Comparison of ENCODE assay signal across 8 cellular contexts in the genomic region with DNA sequence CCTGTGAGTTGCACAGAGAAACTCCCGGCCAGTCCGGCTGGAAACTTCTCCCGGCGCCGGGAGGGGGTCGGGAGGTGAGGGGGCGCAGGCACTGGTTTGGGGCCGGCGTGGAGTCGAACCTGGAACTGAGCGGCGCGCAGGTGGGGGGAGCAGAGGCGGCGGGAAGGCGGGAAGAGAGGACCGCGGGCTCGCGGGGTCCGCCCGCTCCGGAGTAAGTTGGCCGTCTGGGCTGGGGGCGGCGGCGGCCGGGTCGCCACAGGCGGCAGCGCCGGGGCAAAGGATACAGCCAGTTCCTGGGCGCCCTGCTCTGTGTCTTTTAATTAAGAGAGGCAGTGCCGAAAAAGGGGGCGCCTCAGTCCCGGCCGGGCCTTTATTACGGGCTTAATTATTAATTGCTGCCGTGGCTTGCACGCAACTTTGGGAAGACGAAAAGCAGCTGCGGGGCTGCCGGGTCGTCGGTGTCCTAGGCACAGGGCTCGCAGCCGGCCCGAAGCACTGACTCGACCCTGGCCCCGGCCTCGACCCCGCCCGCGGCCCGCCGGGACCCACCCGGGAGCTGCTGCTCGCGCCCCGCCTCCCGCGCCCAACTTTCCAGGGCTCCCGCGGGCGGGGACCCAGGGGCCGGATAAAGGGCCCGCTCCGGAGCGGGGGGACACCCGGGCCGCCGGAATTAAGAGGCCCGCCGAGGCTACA. TPM values are rescaled to one million over a fixed set of nuclear protein-coding genes. Genes with fewer than 3 reads are reported as not detected.
DNase-seq lines count a peak whose midpoint lies in the region; ATAC-seq and TF ChIP-seq lines count a peak whose summit lies in the region.

No MANE protein-coding gene starts in this region.

- CTCF ChIA-PET in T-cell (lab: Charles Lee), result no interaction called here

- no peaks in the 10 kb centered on the region for H3K9me3 Mint-ChIP-seq in T-cell

- intact Hi-C loops in prostate gland (cut with DNase I), result no loop called here

- no peaks in the 10 kb centered on the region for H3K36me3 ChIP-seq in gastroesophageal sphincter
- H3K36me3 ChIP-seq in prostate gland, result no peaks in the 10 kb centered on the region

- no peak overlapping the region for H3K27ac Mint-ChIP-seq in T-cell

- peak overlapping the region; percentile 86 to 90 (median 86) for H3K4me3 Mint-ChIP-seq in T-cell

- WGBS in gastroesophageal sphincter (ENCODE audit: low coverage in 1 of 2), 2 donors, result no CpG with 5 or more reads among the region's 74 CpGs
- WGBS in prostate gland, result under 1% methylated on average over 74 of the region's 74 CpGs

- H3K27me3 Mint-ChIP-seq in T-cell, result peaks cover 60 to 61% of the 10 kb centered on the region in 2 donors

- peaks cover 9 to 14% (median 12%) of the 10 kb centered on the region in 3 donors for H3K4me1 Mint-ChIP-seq in T-cell

- DNase-seq in T-cell (peak in 1 of 34 experiments; percentile 4), prostate gland (ENCODE audit: low spot score) (no peak), amniotic stem cell (lab: John Stamatoyannopoulos, UW) (no peak), NCI-H128 (lab: John Stamatoyannopoulos, UW; ENCODE audit: unreplicated experiment) (no peak), EL (no peak)

- peak overlapping the region in 2 of 4 donors; percentile 2 to 51 for H3K27ac ChIP-seq in gastroesophageal sphincter
- peak overlapping the region; percentile 20 to 66 for H3K27ac ChIP-seq in prostate gland

- no peak for TF ChIP-seq EP300 in gastroesophageal sphincter (IDR thresholded peaks at IDR 0.05)

- TF ChIP-seq CTCF in gastroesophageal sphincter (IDR thresholded peaks at IDR 0.05) (no peak), prostate gland (IDR thresholded peaks at IDR 0.05) (no peak)

- no peaks in the 10 kb centered on the region for H3K9me3 ChIP-seq in gastroesophageal sphincter
- no peaks in the 10 kb centered on the region for H3K9me3 ChIP-seq in prostate gland

- TF ChIP-seq POLR2A in gastroesophageal sphincter (IDR thresholded peaks at IDR 0.05) (no peak), prostate gland (IDR thresholded peaks at IDR 0.05) (no peak)

- peaks cover 96% of the 10 kb centered on the region for H3K27me3 ChIP-seq in gastroesophageal sphincter
- no peaks in the 10 kb centered on the region for H3K27me3 ChIP-seq in prostate gland (replicated peaks; ENCODE audit: insufficient read depth)

- peaks cover 0 to 48% (median 20%) of the 10 kb centered on the region in 3 donors for H3K4me1 ChIP-seq in gastroesophageal sphincter
- H3K4me1 ChIP-seq in prostate gland (replicated peaks), result peaks cover 11% of the 10 kb centered on the region

- H3K4me3 ChIP-seq in GM08714 (ENCODE audit: low read length) (peak overlapping the region; percentile 64), gastroesophageal sphincter (peak overlapping the region; percentile 51 to 76), prostate gland (peak overlapping the region; percentile 53 to 57)

- POLR2A ChIA-PET in T-cell (lab: Charles Lee), result interaction anchor here in 1 of 2 donors (0.6 kb wide), 1 partner anchor 19 kb away, joined by 4 read pairs; no protein-coding TSS in a partner anchor

- no peaks in the 10 kb centered on the region for H3K36me3 Mint-ChIP-seq in T-cell

- ATAC-seq in T-cell (replicated peaks in 1 of 4) (no peak), gastroesophageal sphincter (no peak), GM18502 (IDR thresholded peaks at IDR 0.05; ENCODE audit: poor library complexity, unreplicated experiment) (no peak)

RNA-seq across cellular contexts. Expression of gene NTNG2, which starts 1.1 kb away (rescaled TPM):
- 10 to 100 TPM in 1 of 5 donors, 1 to 10 TPM in 4; 4.8 to 14.1 (median 7.8) TPM for total RNA-seq in T-cell
- total RNA-seq in gastroesophageal sphincter, result 1 to 10 TPM in 3 of 4 donors, under 1 TPM in 1; 0.81 to 1.6 (median 1.3) TPM
- total RNA-seq in prostate gland, result 10 to 100 TPM; 12.7 to 37.4 TPM
